1 cellular context compared by ENCODE assay signal in the genomic region with DNA sequence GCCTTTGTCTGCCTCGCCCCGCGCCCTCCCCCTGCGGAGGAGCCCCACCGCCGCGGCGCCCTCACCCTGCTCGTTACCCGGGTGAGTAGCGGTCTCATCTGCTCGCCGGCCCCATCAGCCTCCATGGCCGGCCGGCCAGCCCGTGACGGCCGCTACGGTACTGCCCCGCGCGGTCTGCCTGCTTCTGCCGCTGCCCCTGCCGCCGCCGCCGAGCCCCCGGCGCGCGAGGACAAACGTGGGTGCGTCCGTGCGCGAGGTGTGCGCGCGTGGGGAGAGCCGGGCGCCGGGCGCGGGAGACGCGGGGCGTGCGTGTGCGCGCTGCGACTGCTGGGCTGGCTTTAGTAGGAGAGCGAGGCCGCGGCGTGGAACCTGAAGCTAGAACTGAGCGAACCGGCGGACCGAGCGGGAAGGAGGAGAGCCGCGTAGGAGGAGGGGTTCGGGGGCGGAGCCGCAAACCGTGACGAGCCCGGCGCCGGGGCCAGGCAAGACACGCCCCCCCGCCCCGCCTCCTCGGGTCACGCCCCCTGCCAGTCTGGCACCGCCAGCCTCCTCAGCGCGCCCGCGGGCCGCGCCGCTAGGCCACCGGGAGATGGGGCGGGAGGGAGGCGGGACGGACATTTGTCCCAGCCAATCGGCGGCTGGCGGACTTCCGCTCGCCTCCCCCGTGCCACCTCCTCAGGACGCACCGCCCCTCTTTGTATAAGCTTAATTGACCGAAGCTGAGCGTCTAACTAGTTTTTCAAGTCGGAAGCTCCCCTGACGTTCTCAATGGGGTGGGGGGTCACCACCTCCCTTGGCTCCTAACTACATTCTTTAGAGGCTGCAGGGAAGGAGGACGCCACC.
TF ChIP-seq lines count a peak whose summit lies in the region.

A gene (minus strand): TSS at position 383 of the 843 bp plus-strand sequence. CDS start 258 bp downstream, at position 125.

TF ChIP-seq in HepG2, 621 proteins besides CTCF, POLR2A, EP300 and RAD21 (continued from another document):
- TF ChIP-seq EZH2 (conservative IDR thresholded peaks at IDR 0.05; ENCODE audit: low read depth, low read length) (no peak), PAX8 (CRISPR knock-in tag; IDR thresholded peaks at IDR 0.05; ENCODE audit: borderline replicate concordance) (peak; percentile 95; the same call in 1 of the 2 replicates), KDM5B (CRISPR knock-in tag; IDR thresholded peaks at IDR 0.05; ENCODE audit: borderline replicate concordance) (peak; percentile 41; the same call in 1 of the 2 replicates), NFYC (CRISPR knock-in tag; IDR thresholded peaks at IDR 0.05) (peak; percentile 88), RFX3 (CRISPR knock-in tag; IDR thresholded peaks at IDR 0.05) (no peak), ZNF775 (CRISPR knock-in tag; IDR thresholded peaks at IDR 0.05; ENCODE audit: borderline replicate concordance) (no peak), ZNF101 (CRISPR knock-in tag; IDR thresholded peaks at IDR 0.05; ENCODE audit: borderline replicate concordance, low read depth) (no peak), HOXD1 (CRISPR knock-in tag; IDR thresholded peaks at IDR 0.05) (no peak)
- TF ChIP-seq, protein P1, sequence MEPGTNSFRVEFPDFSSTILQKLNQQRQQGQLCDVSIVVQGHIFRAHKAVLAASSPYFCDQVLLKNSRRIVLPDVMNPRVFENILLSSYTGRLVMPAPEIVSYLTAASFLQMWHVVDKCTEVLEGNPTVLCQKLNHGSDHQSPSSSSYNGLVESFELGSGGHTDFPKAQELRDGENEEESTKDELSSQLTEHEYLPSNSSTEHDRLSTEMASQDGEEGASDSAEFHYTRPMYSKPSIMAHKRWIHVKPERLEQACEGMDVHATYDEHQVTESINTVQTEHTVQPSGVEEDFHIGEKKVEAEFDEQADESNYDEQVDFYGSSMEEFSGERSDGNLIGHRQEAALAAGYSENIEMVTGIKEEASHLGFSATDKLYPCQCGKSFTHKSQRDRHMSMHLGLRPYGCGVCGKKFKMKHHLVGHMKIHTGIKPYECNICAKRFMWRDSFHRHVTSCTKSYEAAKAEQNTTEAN (CRISPR knock-in tag; conservative IDR thresholded peaks at IDR 0.05): 0 out of 2 replicates have a peak, but pooled peaks have one; percentile 26
- TF ChIP-seq, protein P2, sequence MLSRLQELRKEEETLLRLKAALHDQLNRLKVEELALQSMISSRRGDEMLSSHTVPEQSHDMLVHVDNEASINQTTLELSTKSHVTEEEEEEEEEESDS (CRISPR knock-in tag; IDR thresholded peaks at IDR 0.05; ENCODE audit: borderline replicate concordance): 0 out of 2 replicates have a peak, but pooled peaks have one; percentile 77
- TF ChIP-seq, protein P3, sequence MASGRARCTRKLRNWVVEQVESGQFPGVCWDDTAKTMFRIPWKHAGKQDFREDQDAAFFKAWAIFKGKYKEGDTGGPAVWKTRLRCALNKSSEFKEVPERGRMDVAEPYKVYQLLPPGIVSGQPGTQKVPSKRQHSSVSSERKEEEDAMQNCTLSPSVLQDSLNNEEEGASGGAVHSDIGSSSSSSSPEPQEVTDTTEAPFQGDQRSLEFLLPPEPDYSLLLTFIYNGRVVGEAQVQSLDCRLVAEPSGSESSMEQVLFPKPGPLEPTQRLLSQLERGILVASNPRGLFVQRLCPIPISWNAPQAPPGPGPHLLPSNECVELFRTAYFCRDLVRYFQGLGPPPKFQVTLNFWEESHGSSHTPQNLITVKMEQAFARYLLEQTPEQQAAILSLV (CRISPR knock-in tag; IDR thresholded peaks at IDR 0.05; ENCODE audit: borderline replicate concordance): no peak
- TF ChIP-seq, protein P4, sequence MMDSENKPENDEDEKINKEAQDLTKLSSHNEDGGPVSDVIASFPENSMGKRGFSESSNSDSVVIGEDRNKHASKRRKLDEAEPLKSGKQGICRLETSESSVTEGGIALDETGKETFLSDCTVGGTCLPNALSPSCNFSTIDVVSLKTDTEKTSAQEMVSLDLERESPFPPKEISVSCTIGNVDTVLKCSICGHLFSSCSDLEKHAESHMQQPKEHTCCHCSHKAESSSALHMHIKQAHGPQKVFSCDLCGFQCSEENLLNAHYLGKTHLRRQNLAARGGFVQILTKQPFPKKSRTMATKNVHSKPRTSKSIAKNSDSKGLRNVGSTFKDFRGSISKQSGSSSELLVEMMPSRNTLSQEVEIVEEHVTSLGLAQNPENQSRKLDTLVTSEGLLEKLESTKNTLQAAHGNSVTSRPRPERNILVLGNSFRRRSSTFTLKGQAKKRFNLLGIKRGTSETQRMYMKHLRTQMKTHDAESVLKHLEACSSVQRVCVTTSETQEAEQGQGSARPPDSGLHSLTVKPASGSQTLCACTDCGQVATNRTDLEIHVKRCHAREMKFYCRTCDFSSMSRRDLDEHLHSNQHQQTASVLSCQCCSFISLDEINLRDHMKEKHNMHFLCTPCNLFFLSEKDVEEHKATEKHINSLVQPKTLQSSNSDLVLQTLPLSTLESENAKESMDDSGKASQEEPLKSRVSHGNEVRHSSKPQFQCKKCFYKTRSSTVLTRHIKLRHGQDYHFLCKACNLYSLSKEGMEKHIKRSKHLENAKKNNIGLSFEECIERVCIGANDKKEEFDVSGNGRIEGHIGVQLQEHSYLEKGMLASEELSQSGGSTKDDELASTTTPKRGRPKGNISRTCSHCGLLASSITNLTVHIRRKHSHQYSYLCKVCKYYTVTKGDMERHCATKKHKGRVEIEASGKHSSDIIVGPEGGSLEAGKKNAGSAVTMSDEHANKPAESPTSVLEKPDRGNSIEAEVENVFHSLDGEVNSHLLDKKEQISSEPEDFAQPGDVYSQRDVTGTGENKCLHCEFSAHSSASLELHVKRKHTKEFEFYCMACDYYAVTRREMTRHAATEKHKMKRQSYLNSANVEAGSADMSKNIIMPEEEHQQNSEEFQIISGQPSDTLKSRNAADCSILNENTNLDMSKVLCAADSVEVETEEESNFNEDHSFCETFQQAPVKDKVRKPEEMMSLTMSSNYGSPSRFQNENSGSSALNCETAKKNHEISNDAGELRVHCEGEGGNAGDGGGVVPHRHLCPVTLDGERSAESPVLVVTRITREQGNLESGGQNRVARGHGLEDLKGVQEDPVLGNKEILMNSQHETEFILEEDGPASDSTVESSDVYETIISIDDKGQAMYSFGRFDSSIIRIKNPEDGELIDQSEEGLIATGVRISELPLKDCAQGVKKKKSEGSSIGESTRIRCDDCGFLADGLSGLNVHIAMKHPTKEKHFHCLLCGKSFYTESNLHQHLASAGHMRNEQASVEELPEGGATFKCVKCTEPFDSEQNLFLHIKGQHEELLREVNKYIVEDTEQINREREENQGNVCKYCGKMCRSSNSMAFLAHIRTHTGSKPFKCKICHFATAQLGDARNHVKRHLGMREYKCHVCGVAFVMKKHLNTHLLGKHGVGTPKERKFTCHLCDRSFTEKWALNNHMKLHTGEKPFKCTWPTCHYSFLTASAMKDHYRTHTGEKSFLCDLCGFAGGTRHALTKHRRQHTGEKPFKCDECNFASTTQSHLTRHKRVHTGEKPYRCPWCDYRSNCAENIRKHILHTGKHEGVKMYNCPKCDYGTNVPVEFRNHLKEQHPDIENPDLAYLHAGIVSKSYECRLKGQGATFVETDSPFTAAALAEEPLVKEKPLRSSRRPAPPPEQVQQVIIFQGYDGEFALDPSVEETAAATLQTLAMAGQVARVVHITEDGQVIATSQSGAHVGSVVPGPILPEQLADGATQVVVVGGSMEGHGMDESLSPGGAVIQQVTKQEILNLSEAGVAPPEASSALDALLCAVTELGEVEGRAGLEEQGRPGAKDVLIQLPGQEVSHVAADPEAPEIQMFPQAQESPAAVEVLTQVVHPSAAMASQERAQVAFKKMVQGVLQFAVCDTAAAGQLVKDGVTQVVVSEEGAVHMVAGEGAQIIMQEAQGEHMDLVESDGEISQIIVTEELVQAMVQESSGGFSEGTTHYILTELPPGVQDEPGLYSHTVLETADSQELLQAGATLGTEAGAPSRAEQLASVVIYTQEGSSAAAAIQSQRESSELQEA (CRISPR knock-in tag; IDR thresholded peaks at IDR 0.05; ENCODE audit: not compliant biosample characterization): peak; percentile 31
